21 cellular contexts compared by ENCODE assay signal in the genomic region with DNA sequence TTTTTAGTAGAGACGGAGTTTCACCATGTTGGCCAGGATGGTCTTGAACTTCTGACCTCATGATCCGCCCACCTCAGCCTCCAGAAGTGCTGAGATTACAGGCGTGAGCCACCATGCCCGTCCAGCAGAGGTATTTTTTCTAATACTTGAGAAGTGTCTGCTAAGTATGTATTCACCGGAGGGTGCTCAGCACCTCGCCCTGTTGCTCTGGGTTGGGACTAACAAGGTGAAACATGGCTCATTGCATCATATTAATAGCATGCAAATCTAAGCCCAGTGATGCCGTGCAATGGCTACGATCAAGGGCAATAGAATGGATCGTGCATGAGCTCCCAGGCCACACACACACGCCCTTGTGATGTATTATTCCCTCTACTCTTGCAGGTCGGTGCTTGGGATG.
A peak's percentile ranks its signal among the peaks of the same experiment; 100 is the strongest.
DNase-seq lines count a peak whose midpoint lies in the region; ATAC-seq and TF ChIP-seq lines count a peak whose summit lies in the region.
"Had no signal": no experiment of that assay in that cellular context is flagged by ENCODE, and none has a peak within 500 bp of the region (broad histone marks: within the 10 kb centered on the region; RNA-seq: fewer than 3 reads in every experiment).

No MANE protein-coding gene starts in this region.

- no peaks in the 10 kb centered on the region for H3K9me3 ChIP-seq in Peyer's patch
- no peaks in the 10 kb centered on the region for H3K9me3 ChIP-seq in mucosa of rectum (ENCODE audit: control insufficient read depth in 2 of 2, low read length in 2 of 2)
- no peaks in the 10 kb centered on the region for H3K9me3 ChIP-seq in upper lobe of right lung
- H3K9me3 ChIP-seq in osteoblast (ENCODE audit: low read depth, low read length): no peaks in the 10 kb centered on the region
- H3K9me3 ChIP-seq: SJSA1 had no signal

- no peak overlapping the region for H3K27ac Mint-ChIP-seq in endothelial cell (ENCODE audit: unreplicated experiment)
- H3K27ac Mint-ChIP-seq: B cell; CD4-positive, alpha-beta memory T cell; HFFc6 had no signal

- intact Hi-C loops in upper lobe of right lung (cut with DNase I): no loop called here

- no peaks in the 10 kb centered on the region for H3K36me3 ChIP-seq in Peyer's patch
- H3K36me3 ChIP-seq in mucosa of rectum (ENCODE audit: control insufficient read depth in 2 of 2, insufficient read depth in 2 of 2, low read length in 2 of 2): peaks cover 0 to 3% of the 10 kb centered on the region in 2 donors
- H3K36me3 ChIP-seq in upper lobe of right lung: no peaks in the 10 kb centered on the region
- no peaks in the 10 kb centered on the region for H3K36me3 ChIP-seq in osteoblast (ENCODE audit: insufficient read depth, low read length)
- H3K36me3 ChIP-seq: SJSA1 had no signal

- H3K27ac ChIP-seq in Peyer's patch (peak overlapping the region in 3 of 4 donors; percentile 80 to 94 (median 87)), mucosa of rectum (ENCODE audit: low read depth in 2 of 2, low read length in 2 of 2) (peak overlapping the region; percentile 92 to 96), upper lobe of right lung (no peak overlapping the region), osteoblast (ENCODE audit: low read depth, low read length) (no peak overlapping the region)
- H3K27ac ChIP-seq: HL-60, RWPE1, SJSA1 had no signal

- no peaks in the 10 kb centered on the region for H3K27me3 Mint-ChIP-seq in endothelial cell (ENCODE audit: unreplicated experiment)
- H3K27me3 Mint-ChIP-seq: CD4-positive, alpha-beta memory T cell had no signal

- TF ChIP-seq CTCF in Peyer's patch (IDR thresholded peaks at IDR 0.05) (no peak), endothelial cell (IDR thresholded peaks at IDR 0.05; ENCODE audit: unreplicated experiment) (no peak), upper lobe of right lung (IDR thresholded peaks at IDR 0.05) (no peak), osteoblast (IDR thresholded peaks at IDR 0.05; ENCODE audit: extremely low read depth, low read depth, low read length) (no peak)

- H3K4me1 ChIP-seq in Peyer's patch (peaks cover 0 to 49% (median 0%) of the 10 kb centered on the region in 4 donors), mucosa of rectum (ENCODE audit: control insufficient read depth in 2 of 2, insufficient read depth in 2 of 2, low read length in 2 of 2) (peaks cover 39 to 56% of the 10 kb centered on the region in 2 donors), upper lobe of right lung (peaks cover 44% of the 10 kb centered on the region), osteoblast (ENCODE audit: insufficient read depth, low read length) (peaks cover 33% of the 10 kb centered on the region)

- DNase-seq in Peyer's patch (no peak), endothelial cell (ENCODE audit: low spot score) (no peak), upper lobe of right lung (peak; percentile 53), osteoblast (ENCODE audit: insufficient read length, low spot score, missing footprints) (no peak), NCI-H1092 (lab: John Stamatoyannopoulos, UW) (no peak), cortex of kidney (lab: John Stamatoyannopoulos, UW) (no peak)
- DNase-seq: ACHN; CD4-positive, alpha-beta memory T cell; DND-41; GDM1; GOT3; HFFc6; KG1; NCI-H1417; NCI-H1930; NCI-H2171 treated with DMSO at 0.1 percent for 48 hours had no signal

- peak overlapping the region; percentile 65 for H3K4me3 Mint-ChIP-seq in endothelial cell (ENCODE audit: unreplicated experiment)
- H3K4me3 Mint-ChIP-seq: B cell; CD4-positive, alpha-beta memory T cell; HFFc6 had no signal

- H3K4me2 ChIP-seq in osteoblast (ENCODE audit: insufficient read depth, low read length): no peak overlapping the region

- H3K9me3 Mint-ChIP-seq in endothelial cell (ENCODE audit: unreplicated experiment): no peaks in the 10 kb centered on the region
- H3K9me3 Mint-ChIP-seq: CD4-positive, alpha-beta memory T cell had no signal

- H4K20me1 ChIP-seq in osteoblast (ENCODE audit: insufficient read depth, low read length): no peaks in the 10 kb centered on the region

- H3K27me3 ChIP-seq in Peyer's patch (no peaks in the 10 kb centered on the region), mucosa of rectum (ENCODE audit: control insufficient read depth in 2 of 2, insufficient read depth in 2 of 2, low read length in 2 of 2) (no peaks in the 10 kb centered on the region), upper lobe of right lung (no peaks in the 10 kb centered on the region), osteoblast (ENCODE audit: insufficient read depth, low read length) (peaks cover 11% of the 10 kb centered on the region)
- H3K27me3 ChIP-seq: SJSA1 had no signal

- H3K79me2 ChIP-seq in osteoblast (ENCODE audit: insufficient read depth, low read length): no peaks in the 10 kb centered on the region

- no peak overlapping the region for H3K4me3 ChIP-seq in Peyer's patch
- peak overlapping the region in 1 of 2 donors; percentile 13 for H3K4me3 ChIP-seq in mucosa of rectum (ENCODE audit: low read length in 2 of 2)
- H3K4me3 ChIP-seq in upper lobe of right lung: no peak overlapping the region
- no peak overlapping the region for H3K4me3 ChIP-seq in osteoblast (ENCODE audit: insufficient read depth, low read length)
- H3K4me3 ChIP-seq: SJSA1 had no signal

- peak; percentile 33 for ATAC-seq in upper lobe of right lung

- H2AFZ ChIP-seq in osteoblast (ENCODE audit: low read length): no peak overlapping the region

- peaks cover 8% of the 10 kb centered on the region for H3K36me3 Mint-ChIP-seq in endothelial cell (ENCODE audit: low read depth, unreplicated experiment)

- TF ChIP-seq POLR2A in Peyer's patch (IDR thresholded peaks at IDR 0.05): peak in 1 of 2 donors; percentile 37

- peak overlapping the region in 1 of 2 donors; percentile 74 for H3K9ac ChIP-seq in mucosa of rectum (ENCODE audit: low read depth in 1 of 2, low read length in 2 of 2)

- peaks cover 21% of the 10 kb centered on the region for H3K4me1 Mint-ChIP-seq in endothelial cell (ENCODE audit: unreplicated experiment)
- H3K4me1 Mint-ChIP-seq: B cell had no signal

Comparison
In these comparisons a context has a peak if more than half of its experiments do, and no peak if none do; other contexts are left out.
1. H3K27ac ChIP-seq: peak in Peyer's patch (3 of 4) and mucosa of rectum (2 of 2); none in upper lobe of right lung (single experiment) and osteoblast (single experiment).